1 cellular context compared by ENCODE assay signal in the genomic region with DNA sequence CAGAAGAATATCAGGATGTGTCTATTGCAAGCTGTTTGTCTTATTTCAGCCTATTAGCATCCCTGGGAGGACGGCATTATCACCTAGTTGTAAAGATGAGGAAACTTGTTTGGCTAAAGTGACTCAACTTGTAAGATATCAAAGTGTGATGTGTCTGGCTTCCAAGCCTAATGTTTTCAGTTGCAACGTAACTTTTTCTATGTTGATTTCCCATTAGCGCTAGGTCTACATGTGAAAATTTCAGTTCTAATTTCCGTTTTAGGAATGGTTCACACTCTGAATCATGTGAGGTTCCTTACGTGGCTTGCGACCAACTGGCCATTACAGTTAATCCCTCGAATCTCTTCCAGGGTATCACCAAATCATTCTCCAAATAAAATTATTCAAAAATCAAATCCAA.
A peak's percentile ranks its signal among the peaks of the same experiment; 100 is the strongest.
TF ChIP-seq lines count a peak whose summit lies in the region.

No MANE protein-coding gene starts in this region.

TF ChIP-seq in GM12878, 131 proteins besides CTCF, POLR2A, EP300 and RAD21 (continued from another document):
- TF ChIP-seq, protein P1, sequence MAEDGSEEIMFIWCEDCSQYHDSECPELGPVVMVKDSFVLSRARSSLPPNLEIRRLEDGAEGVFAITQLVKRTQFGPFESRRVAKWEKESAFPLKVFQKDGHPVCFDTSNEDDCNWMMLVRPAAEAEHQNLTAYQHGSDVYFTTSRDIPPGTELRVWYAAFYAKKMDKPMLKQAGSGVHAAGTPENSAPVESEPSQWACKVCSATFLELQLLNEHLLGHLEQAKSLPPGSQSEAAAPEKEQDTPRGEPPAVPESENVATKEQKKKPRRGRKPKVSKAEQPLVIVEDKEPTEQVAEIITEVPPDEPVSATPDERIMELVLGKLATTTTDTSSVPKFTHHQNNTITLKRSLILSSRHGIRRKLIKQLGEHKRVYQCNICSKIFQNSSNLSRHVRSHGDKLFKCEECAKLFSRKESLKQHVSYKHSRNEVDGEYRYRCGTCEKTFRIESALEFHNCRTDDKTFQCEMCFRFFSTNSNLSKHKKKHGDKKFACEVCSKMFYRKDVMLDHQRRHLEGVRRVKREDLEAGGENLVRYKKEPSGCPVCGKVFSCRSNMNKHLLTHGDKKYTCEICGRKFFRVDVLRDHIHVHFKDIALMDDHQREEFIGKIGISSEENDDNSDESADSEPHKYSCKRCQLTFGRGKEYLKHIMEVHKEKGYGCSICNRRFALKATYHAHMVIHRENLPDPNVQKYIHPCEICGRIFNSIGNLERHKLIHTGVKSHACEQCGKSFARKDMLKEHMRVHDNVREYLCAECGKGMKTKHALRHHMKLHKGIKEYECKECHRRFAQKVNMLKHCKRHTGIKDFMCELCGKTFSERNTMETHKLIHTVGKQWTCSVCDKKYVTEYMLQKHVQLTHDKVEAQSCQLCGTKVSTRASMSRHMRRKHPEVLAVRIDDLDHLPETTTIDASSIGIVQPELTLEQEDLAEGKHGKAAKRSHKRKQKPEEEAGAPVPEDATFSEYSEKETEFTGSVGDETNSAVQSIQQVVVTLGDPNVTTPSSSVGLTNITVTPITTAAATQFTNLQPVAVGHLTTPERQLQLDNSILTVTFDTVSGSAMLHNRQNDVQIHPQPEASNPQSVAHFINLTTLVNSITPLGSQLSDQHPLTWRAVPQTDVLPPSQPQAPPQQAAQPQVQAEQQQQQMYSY (CRISPR knock-in tag; IDR thresholded peaks at IDR 0.05), result no peak
- TF ChIP-seq JUNB (IDR thresholded peaks at IDR 0.05), result peak; percentile 6; the same call in 1 of the 2 replicates
- 0 out of 2 replicates have a peak, but pooled peaks have one; percentile 5 for TF ChIP-seq FOXM1 (IDR thresholded peaks at IDR 0.05; ENCODE audit: low read depth, low read length)
- TF ChIP-seq EED (IDR thresholded peaks at IDR 0.05; ENCODE audit: low read depth), result no peak
- peak; percentile 73; the same call in 1 of the 2 replicates for TF ChIP-seq DPF2 (IDR thresholded peaks at IDR 0.05)
- 0 out of 2 replicates have a peak, but pooled peaks have one; percentile 14 for TF ChIP-seq CBFB (IDR thresholded peaks at IDR 0.05; ENCODE audit: low read depth)
- no peak for TF ChIP-seq POLR2AphosphoS5 (IDR thresholded peaks at IDR 0.05; ENCODE audit: low read length)
- peak; percentile 51; the same call in 1 of the 2 replicates for TF ChIP-seq TCF12 (IDR thresholded peaks at IDR 0.05; ENCODE audit: low read depth, low read length)
- TF ChIP-seq, protein P2, sequence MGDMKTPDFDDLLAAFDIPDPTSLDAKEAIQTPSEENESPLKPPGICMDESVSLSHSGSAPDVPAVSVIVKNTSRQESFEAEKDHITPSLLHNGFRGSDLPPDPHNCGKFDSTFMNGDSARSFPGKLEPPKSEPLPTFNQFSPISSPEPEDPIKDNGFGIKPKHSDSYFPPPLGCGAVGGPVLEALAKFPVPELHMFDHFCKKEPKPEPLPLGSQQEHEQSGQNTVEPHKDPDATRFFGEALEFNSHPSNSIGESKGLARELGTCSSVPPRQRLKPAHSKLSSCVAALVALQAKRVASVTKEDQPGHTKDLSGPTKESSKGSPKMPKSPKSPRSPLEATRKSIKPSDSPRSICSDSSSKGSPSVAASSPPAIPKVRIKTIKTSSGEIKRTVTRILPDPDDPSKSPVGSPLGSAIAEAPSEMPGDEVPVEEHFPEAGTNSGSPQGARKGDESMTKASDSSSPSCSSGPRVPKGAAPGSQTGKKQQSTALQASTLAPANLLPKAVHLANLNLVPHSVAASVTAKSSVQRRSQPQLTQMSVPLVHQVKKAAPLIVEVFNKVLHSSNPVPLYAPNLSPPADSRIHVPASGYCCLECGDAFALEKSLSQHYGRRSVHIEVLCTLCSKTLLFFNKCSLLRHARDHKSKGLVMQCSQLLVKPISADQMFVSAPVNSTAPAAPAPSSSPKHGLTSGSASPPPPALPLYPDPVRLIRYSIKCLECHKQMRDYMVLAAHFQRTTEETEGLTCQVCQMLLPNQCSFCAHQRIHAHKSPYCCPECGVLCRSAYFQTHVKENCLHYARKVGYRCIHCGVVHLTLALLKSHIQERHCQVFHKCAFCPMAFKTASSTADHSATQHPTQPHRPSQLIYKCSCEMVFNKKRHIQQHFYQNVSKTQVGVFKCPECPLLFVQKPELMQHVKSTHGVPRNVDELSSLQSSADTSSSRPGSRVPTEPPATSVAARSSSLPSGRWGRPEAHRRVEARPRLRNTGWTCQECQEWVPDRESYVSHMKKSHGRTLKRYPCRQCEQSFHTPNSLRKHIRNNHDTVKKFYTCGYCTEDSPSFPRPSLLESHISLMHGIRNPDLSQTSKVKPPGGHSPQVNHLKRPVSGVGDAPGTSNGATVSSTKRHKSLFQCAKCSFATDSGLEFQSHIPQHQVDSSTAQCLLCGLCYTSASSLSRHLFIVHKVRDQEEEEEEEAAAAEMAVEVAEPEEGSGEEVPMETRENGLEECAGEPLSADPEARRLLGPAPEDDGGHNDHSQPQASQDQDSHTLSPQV (IDR thresholded peaks at IDR 0.05), result 0 out of 2 replicates have a peak, but pooled peaks have one; percentile 43
- no peak for TF ChIP-seq CHD4 (IDR thresholded peaks at IDR 0.05)
- 0 out of 2 replicates have a peak, but pooled peaks have one; percentile 43 for TF ChIP-seq GATAD2B (conservative IDR thresholded peaks at IDR 0.05; ENCODE audit: low read depth)
- peak; percentile 56 for TF ChIP-seq RUNX3 (IDR thresholded peaks at IDR 0.05; ENCODE audit: low read length)
- TF ChIP-seq, protein P3, sequence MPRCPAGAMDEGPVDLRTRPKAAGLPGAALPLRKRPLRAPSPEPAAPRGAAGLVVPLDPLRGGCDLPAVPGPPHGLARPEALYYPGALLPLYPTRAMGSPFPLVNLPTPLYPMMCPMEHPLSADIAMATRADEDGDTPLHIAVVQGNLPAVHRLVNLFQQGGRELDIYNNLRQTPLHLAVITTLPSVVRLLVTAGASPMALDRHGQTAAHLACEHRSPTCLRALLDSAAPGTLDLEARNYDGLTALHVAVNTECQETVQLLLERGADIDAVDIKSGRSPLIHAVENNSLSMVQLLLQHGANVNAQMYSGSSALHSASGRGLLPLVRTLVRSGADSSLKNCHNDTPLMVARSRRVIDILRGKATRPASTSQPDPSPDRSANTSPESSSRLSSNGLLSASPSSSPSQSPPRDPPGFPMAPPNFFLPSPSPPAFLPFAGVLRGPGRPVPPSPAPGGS (IDR thresholded peaks at IDR 0.05; ENCODE audit: borderline replicate concordance, insufficient read depth, low read depth, low read length, poor library complexity, severe bottlenecking), result peak; percentile 97
- TF ChIP-seq ZNF24 (IDR thresholded peaks at IDR 0.05), result peak; percentile 36; the same call in 1 of the 2 replicates
- TF ChIP-seq, protein P4, sequence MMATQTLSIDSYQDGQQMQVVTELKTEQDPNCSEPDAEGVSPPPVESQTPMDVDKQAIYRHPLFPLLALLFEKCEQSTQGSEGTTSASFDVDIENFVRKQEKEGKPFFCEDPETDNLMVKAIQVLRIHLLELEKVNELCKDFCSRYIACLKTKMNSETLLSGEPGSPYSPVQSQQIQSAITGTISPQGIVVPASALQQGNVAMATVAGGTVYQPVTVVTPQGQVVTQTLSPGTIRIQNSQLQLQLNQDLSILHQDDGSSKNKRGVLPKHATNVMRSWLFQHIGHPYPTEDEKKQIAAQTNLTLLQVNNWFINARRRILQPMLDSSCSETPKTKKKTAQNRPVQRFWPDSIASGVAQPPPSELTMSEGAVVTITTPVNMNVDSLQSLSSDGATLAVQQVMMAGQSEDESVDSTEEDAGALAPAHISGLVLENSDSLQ (IDR thresholded peaks at IDR 0.05), result no peak
- TF ChIP-seq, protein P5, sequence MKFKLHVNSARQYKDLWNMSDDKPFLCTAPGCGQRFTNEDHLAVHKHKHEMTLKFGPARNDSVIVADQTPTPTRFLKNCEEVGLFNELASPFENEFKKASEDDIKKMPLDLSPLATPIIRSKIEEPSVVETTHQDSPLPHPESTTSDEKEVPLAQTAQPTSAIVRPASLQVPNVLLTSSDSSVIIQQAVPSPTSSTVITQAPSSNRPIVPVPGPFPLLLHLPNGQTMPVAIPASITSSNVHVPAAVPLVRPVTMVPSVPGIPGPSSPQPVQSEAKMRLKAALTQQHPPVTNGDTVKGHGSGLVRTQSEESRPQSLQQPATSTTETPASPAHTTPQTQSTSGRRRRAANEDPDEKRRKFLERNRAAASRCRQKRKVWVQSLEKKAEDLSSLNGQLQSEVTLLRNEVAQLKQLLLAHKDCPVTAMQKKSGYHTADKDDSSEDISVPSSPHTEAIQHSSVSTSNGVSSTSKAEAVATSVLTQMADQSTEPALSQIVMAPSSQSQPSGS (IDR thresholded peaks at IDR 0.05; ENCODE audit: low read length), result peak; percentile 95
- peak; percentile 44 for TF ChIP-seq SMAD1 (IDR thresholded peaks at IDR 0.05; ENCODE audit: low read depth, partially characterized antibody)
- peak; percentile 62; the same call in 1 of the 2 replicates for TF ChIP-seq IRF4 (IDR thresholded peaks at IDR 0.05; ENCODE audit: low read depth, low read length)
- peak; percentile 25 for TF ChIP-seq SP1 (IDR thresholded peaks at IDR 0.05; ENCODE audit: low read depth, low read length)
- TF ChIP-seq POU2F2 (IDR thresholded peaks at IDR 0.05; ENCODE audit: borderline replicate concordance, low read depth, low read length), result 0 out of 3 replicates have a peak, but pooled peaks have one; percentile 20
- peak; percentile 15; the same call in 1 of the 2 replicates for TF ChIP-seq SMC3 (IDR thresholded peaks at IDR 0.05; ENCODE audit: borderline replicate concordance, low read length)
- TF ChIP-seq MTA2 (IDR thresholded peaks at IDR 0.05; ENCODE audit: low read depth), result peak; percentile 45
- TF ChIP-seq YY1 (IDR thresholded peaks at IDR 0.05; ENCODE audit: low read depth, low read length), result 0 out of 2 replicates have a peak, but pooled peaks have one; percentile 30
- peak; percentile 28 to 30; a peak in 1 of 4 replicates for TF ChIP-seq BHLHE40 (IDR thresholded peaks at IDR 0.05; ENCODE audit: borderline replicate concordance in 1 of 2, low read depth in 2 of 2, low read length in 1 of 2)
- peak; percentile 74 for TF ChIP-seq NFIC (IDR thresholded peaks at IDR 0.05; ENCODE audit: low read depth, low read length)
- peak; percentile 54; the same call in 1 of the 2 replicates for TF ChIP-seq CREM (IDR thresholded peaks at IDR 0.05; ENCODE audit: low read depth)
- peak; percentile 44 for TF ChIP-seq MEF2B (IDR thresholded peaks at IDR 0.05; ENCODE audit: partially characterized antibody, poor library complexity, severe bottlenecking)
- TF ChIP-seq, protein P6, sequence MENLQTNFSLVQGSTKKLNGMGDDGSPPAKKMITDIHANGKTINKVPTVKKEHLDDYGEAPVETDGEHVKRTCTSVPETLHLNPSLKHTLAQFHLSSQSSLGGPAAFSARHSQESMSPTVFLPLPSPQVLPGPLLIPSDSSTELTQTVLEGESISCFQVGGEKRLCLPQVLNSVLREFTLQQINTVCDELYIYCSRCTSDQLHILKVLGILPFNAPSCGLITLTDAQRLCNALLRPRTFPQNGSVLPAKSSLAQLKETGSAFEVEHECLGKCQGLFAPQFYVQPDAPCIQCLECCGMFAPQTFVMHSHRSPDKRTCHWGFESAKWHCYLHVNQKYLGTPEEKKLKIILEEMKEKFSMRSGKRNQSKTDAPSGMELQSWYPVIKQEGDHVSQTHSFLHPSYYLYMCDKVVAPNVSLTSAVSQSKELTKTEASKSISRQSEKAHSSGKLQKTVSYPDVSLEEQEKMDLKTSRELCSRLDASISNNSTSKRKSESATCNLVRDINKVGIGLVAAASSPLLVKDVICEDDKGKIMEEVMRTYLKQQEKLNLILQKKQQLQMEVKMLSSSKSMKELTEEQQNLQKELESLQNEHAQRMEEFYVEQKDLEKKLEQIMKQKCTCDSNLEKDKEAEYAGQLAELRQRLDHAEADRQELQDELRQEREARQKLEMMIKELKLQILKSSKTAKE (IDR thresholded peaks at IDR 0.05; ENCODE audit: low read depth, poor library complexity, severe bottlenecking), result no peak
- TF ChIP-seq CEBPB (IDR thresholded peaks at IDR 0.05; ENCODE audit: borderline replicate concordance in 1 of 2, low read depth in 2 of 2, low read length in 2 of 2), result no peak
- TF ChIP-seq CBX5 (IDR thresholded peaks at IDR 0.05; ENCODE audit: low read depth), result 0 out of 2 replicates have a peak, but pooled peaks have one; percentile 65
- TF ChIP-seq ZSCAN29 (IDR thresholded peaks at IDR 0.05), result no peak
- 0 out of 2 replicates have a peak, but pooled peaks have one; percentile 14 for TF ChIP-seq TAF1 (IDR thresholded peaks at IDR 0.05; ENCODE audit: borderline replicate concordance, low read depth, low read length)
- TF ChIP-seq ATF7 (IDR thresholded peaks at IDR 0.05; ENCODE audit: low read depth), result peak; percentile 34
TF ChIP-seq in GM12878: peak in this region for 26.
